ENCODE assay signal across 17 cellular contexts in genomic region chr7:73844131-73844547, GRCh38. TPM values are rescaled to one million over a fixed set of nuclear protein-coding genes. Genes with fewer than 3 reads are reported as not detected.
DNase-seq lines count a peak whose midpoint lies in the region; ATAC-seq and TF ChIP-seq lines count a peak whose summit lies in the region.
"Had no signal": no experiment of that assay in that cellular context is flagged by ENCODE, and none has a peak within 500 bp of the region (broad histone marks: within the 10 kb centered on the region; RNA-seq: fewer than 3 reads in every experiment).

No MANE protein-coding gene starts in this region.

- peaks cover 17% of the 10 kb centered on the region for H3K4me1 Mint-ChIP-seq in T-helper 2 cell treated with Interferon-gamma antibody and Interleukin-4, amounts not matched to agents 5 μg/mL and 100 μg/mL, for 36 hours (ENCODE audit: low read depth)
- peaks cover 15% of the 10 kb centered on the region for H3K4me1 Mint-ChIP-seq in activated naive CD8-positive, alpha-beta T cell treated with anti-CD3 and anti-CD28 coated beads, Interleukin-2, amount 50 U/mL, for 24 hours
- H3K4me1 Mint-ChIP-seq in naive thymus-derived CD8-positive, alpha-beta T cell, result peaks cover 6 to 24% (median 16%) of the 10 kb centered on the region in 4 donors

- H3K4me3 Mint-ChIP-seq in T-helper 2 cell treated with Interferon-gamma antibody and Interleukin-4, amounts not matched to agents 5 μg/mL and 100 μg/mL, for 36 hours, result peak overlapping the region; percentile 10
- H3K4me3 Mint-ChIP-seq in activated naive CD8-positive, alpha-beta T cell treated with anti-CD3 and anti-CD28 coated beads, Interleukin-2, amount 50 U/mL, for 24 hours, result peak overlapping the region; percentile 1
- H3K4me3 Mint-ChIP-seq in naive thymus-derived CD8-positive, alpha-beta T cell, result peak overlapping the region; percentile 16 to 59 (median 46)
- H3K4me3 Mint-ChIP-seq: activated CD8-positive, alpha-beta memory T cell treated with anti-CD3 and anti-CD28 coated beads, Interleukin-2, amount 10 ng/mL, durations not matched to agents 7 days and 5 days; stimulated activated effector memory CD8-positive, alpha-beta T cell treated with anti-CD3 and anti-CD28 coated beads, Interleukin-12 subunit alpha, Interleukin-12 subunit beta, amount 100 ng/mL, for 72 hours had no signal

- no peak overlapping the region for H3K4me3 ChIP-seq in HEK293 (ENCODE audit: low read depth, low read length)
- H3K4me3 ChIP-seq: transverse colon had no signal

- no peaks in the 10 kb centered on the region for H3K36me3 Mint-ChIP-seq in T-helper 2 cell treated with Interferon-gamma antibody and Interleukin-4, amounts not matched to agents 5 μg/mL and 100 μg/mL, for 36 hours (ENCODE audit: low read depth)
- H3K36me3 Mint-ChIP-seq in activated naive CD8-positive, alpha-beta T cell treated with anti-CD3 and anti-CD28 coated beads, Interleukin-2, amount 50 U/mL, for 24 hours (ENCODE audit: low read depth), result no peaks in the 10 kb centered on the region
- H3K36me3 Mint-ChIP-seq in naive thymus-derived CD8-positive, alpha-beta T cell, result no peaks in the 10 kb centered on the region
- H3K36me3 Mint-ChIP-seq: activated CD8-positive, alpha-beta memory T cell treated with anti-CD3 and anti-CD28 coated beads, Interleukin-2, amount 10 ng/mL, durations not matched to agents 7 days and 5 days; stimulated activated effector memory CD8-positive, alpha-beta T cell treated with anti-CD3 and anti-CD28 coated beads, Interleukin-12 subunit alpha, Interleukin-12 subunit beta, amount 100 ng/mL, for 72 hours had no signal

- DNase-seq in T-helper 2 cell treated with Interferon-gamma antibody and Interleukin-4, amounts not matched to agents 5 μg/mL and 100 μg/mL, for 36 hours (ENCODE audit: low spot score), result no peak
- DNase-seq in T-helper 2 cell, result no peak
- no peak for DNase-seq in activated naive CD8-positive, alpha-beta T cell treated with anti-CD3 and anti-CD28 coated beads, Interleukin-2, amount 50 U/mL, for 24 hours
- no peak for DNase-seq in naive thymus-derived CD8-positive, alpha-beta T cell
- DNase-seq in NCI-H510A (lab: John Stamatoyannopoulos, UW), result no peak
- no peak for DNase-seq in glomerular visceral epithelial cell (ENCODE audit: extremely low spot score)
- DNase-seq: 8988T; activated CD8-positive, alpha-beta memory T cell treated with anti-CD3 and anti-CD28 coated beads, Interleukin-2, amount 10 ng/mL, durations not matched to agents 7 days and 5 days; central memory CD4-positive, alpha-beta T cell; left cardiac atrium; NCI-H2081; NCI-H526 treated with DMSO at 0.1 percent for 48 hours; SK-N-SH; transverse colon had no signal

- H3K27ac Mint-ChIP-seq in T-helper 2 cell treated with Interferon-gamma antibody and Interleukin-4, amounts not matched to agents 5 μg/mL and 100 μg/mL, for 36 hours, result no peak overlapping the region
- H3K27ac Mint-ChIP-seq in activated naive CD8-positive, alpha-beta T cell treated with anti-CD3 and anti-CD28 coated beads, Interleukin-2, amount 50 U/mL, for 24 hours, result no peak overlapping the region
- peak overlapping the region; percentile 12 to 87 (median 62) for H3K27ac Mint-ChIP-seq in naive thymus-derived CD8-positive, alpha-beta T cell
- H3K27ac Mint-ChIP-seq: activated CD8-positive, alpha-beta memory T cell treated with anti-CD3 and anti-CD28 coated beads, Interleukin-2, amount 10 ng/mL, durations not matched to agents 7 days and 5 days; stimulated activated effector memory CD8-positive, alpha-beta T cell treated with anti-CD3 and anti-CD28 coated beads, Interleukin-12 subunit alpha, Interleukin-12 subunit beta, amount 100 ng/mL, for 72 hours had no signal

- H3K9me3 ChIP-seq in HEK293 (ENCODE audit: control insufficient read depth, insufficient read depth, low read depth, low read length), result no peaks in the 10 kb centered on the region
- H3K9me3 ChIP-seq: SK-N-SH, transverse colon had no signal

- H3K27me3 Mint-ChIP-seq in T-helper 2 cell treated with Interferon-gamma antibody and Interleukin-4, amounts not matched to agents 5 μg/mL and 100 μg/mL, for 36 hours (ENCODE audit: low read depth), result peaks cover 24% of the 10 kb centered on the region
- H3K27me3 Mint-ChIP-seq in activated naive CD8-positive, alpha-beta T cell treated with anti-CD3 and anti-CD28 coated beads, Interleukin-2, amount 50 U/mL, for 24 hours, result no peaks in the 10 kb centered on the region
- no peaks in the 10 kb centered on the region for H3K27me3 Mint-ChIP-seq in naive thymus-derived CD8-positive, alpha-beta T cell

- CTCF ChIA-PET in HEK293 (lab: Yijun Ruan, JAX), result interaction anchor here (0.6 to 3.7 kb wide), 3 partner anchors 11 to 235 kb away, joined by 3 to 24 read pairs (median 3); no protein-coding TSS in a partner anchor

- no peak for TF ChIP-seq CTCF in HEK293 (tag by site-specific recombination; IDR thresholded peaks at IDR 0.05)

- no peaks in the 10 kb centered on the region for H3K9me3 Mint-ChIP-seq in T-helper 2 cell treated with Interferon-gamma antibody and Interleukin-4, amounts not matched to agents 5 μg/mL and 100 μg/mL, for 36 hours
- H3K9me3 Mint-ChIP-seq in activated naive CD8-positive, alpha-beta T cell treated with anti-CD3 and anti-CD28 coated beads, Interleukin-2, amount 50 U/mL, for 24 hours, result no peaks in the 10 kb centered on the region
- H3K9me3 Mint-ChIP-seq in naive thymus-derived CD8-positive, alpha-beta T cell, result no peaks in the 10 kb centered on the region
- H3K9me3 Mint-ChIP-seq: stimulated activated effector memory CD8-positive, alpha-beta T cell treated with anti-CD3 and anti-CD28 coated beads, Interleukin-12 subunit alpha, Interleukin-12 subunit beta, amount 100 ng/mL, for 72 hours had no signal

- H3K4me1 ChIP-seq in HEK293 (ENCODE audit: control insufficient read depth, insufficient read depth, low read length), result peaks cover 6% of the 10 kb centered on the region; the same call in 1 of the 2 replicates

- H3K27ac ChIP-seq in HEK293 (ENCODE audit: extremely low read depth, low read depth, low read length), result no peak overlapping the region

- no peak for ATAC-seq in activated naive CD8-positive, alpha-beta T cell treated with anti-CD3 and anti-CD28 coated beads, Interleukin-2, amount 50 U/mL, for 24 hours
- ATAC-seq in naive thymus-derived CD8-positive, alpha-beta T cell, result no peak
- no peak for ATAC-seq in GM21786 (IDR thresholded peaks at IDR 0.05; ENCODE audit: unreplicated experiment)
- ATAC-seq: activated CD8-positive, alpha-beta memory T cell treated with anti-CD3 and anti-CD28 coated beads, Interleukin-2, amount 10 ng/mL, durations not matched to agents 7 days and 5 days; left cardiac atrium; stimulated activated effector memory CD8-positive, alpha-beta T cell treated with anti-CD3 and anti-CD28 coated beads, Interleukin-12 subunit alpha, Interleukin-12 subunit beta, amount 100 ng/mL, for 72 hours had no signal

- POLR2A ChIA-PET in HEK293 (lab: Yijun Ruan, JAX), result no interaction called here
- POLR2A ChIA-PET in naive thymus-derived CD8-positive, alpha-beta T cell (lab: Charles Lee), result interaction anchor here (2.1 kb wide), 1 partner anchor 105 kb away, joined by 6 read pairs; the partner anchor contains the start of gene ABHD11

- H3K36me3 ChIP-seq in HEK293 (ENCODE audit: control insufficient read depth in 2 of 2, insufficient read depth in 1 of 2, low read length in 2 of 2), result no peaks in the 10 kb centered on the region
- H3K36me3 ChIP-seq: transverse colon had no signal

TF ChIP-seq in HEK293, 187 proteins besides CTCF, POLR2A, EP300 and RAD21 (continues in another document):
- peak; percentile 69 for TF ChIP-seq ZIC2 (tag by site-specific recombination; IDR thresholded peaks at IDR 0.05)
- TF ChIP-seq ZNF555 (tag by site-specific recombination; conservative IDR thresholded peaks at IDR 0.05), result no peak
- TF ChIP-seq ZNF571 (tag by site-specific recombination; IDR thresholded peaks at IDR 0.05), result no peak
- no peak for TF ChIP-seq KLF16 (tag by site-specific recombination; IDR thresholded peaks at IDR 0.05)
- TF ChIP-seq ATF2 (tag by site-specific recombination; IDR thresholded peaks at IDR 0.05; ENCODE audit: low read depth), result no peak
- TF ChIP-seq ZNF366 (tag by site-specific recombination; conservative IDR thresholded peaks at IDR 0.05), result no peak

RNA-seq across cellular contexts. Expression of gene METTL27, which starts 1.8 kb away (rescaled TPM):
- 1 to 10 TPM; 3.0 to 4.4 TPM for total RNA-seq in naive thymus-derived CD8-positive, alpha-beta T cell
- 1 to 10 TPM in 2 of 3 donors, under 1 TPM in 1; 0.52 to 3.2 (median 1.5) TPM for polyA plus RNA-seq in naive thymus-derived CD8-positive, alpha-beta T cell

RNA-seq across cellular contexts. Expression of gene CLDN4, which starts 13.3 kb away (rescaled TPM):
- under 1 TPM in 1 of 2 experiments, not detected in 1; 0.36 TPM for total RNA-seq in naive thymus-derived CD8-positive, alpha-beta T cell
- under 1 TPM in 1 of 3 donors, not detected in 2; 0.04 TPM for polyA plus RNA-seq in naive thymus-derived CD8-positive, alpha-beta T cell

RNA-seq across cellular contexts. Expression of gene TMEM270, which starts 16.8 kb away (rescaled TPM):
- not detected for total RNA-seq in naive thymus-derived CD8-positive, alpha-beta T cell
- polyA plus RNA-seq in naive thymus-derived CD8-positive, alpha-beta T cell, result not detected
- total RNA-seq: activated CD8-positive, alpha-beta memory T cell treated with anti-CD3 and anti-CD28 coated beads, Interleukin-2, amount 10 ng/mL, durations not matched to agents 7 days and 5 days; left cardiac atrium; transverse colon had no signal

Comparison
In these comparisons a context has a peak if more than half of its experiments do, and no peak if none do; other contexts are left out.
1. H3K27ac Mint-ChIP-seq: peak in naive thymus-derived CD8-positive, alpha-beta T cell (10 of 10); none in T-helper 2 cell treated with Interferon-gamma antibody and Interleukin-4, amounts not matched to agents 5 μg/mL and 100 μg/mL, for 36 hours (single experiment) and activated naive CD8-positive, alpha-beta T cell treated with anti-CD3 and anti-CD28 coated beads, Interleukin-2, amount 50 U/mL, for 24 hours (single experiment).
2. Peak in every context shown above with its lines, with median percentiles within 50 percentile points of each other: H3K4me3 Mint-ChIP-seq.